Comparison of ENCODE assay signal across 25 cellular contexts in the genomic region with DNA sequence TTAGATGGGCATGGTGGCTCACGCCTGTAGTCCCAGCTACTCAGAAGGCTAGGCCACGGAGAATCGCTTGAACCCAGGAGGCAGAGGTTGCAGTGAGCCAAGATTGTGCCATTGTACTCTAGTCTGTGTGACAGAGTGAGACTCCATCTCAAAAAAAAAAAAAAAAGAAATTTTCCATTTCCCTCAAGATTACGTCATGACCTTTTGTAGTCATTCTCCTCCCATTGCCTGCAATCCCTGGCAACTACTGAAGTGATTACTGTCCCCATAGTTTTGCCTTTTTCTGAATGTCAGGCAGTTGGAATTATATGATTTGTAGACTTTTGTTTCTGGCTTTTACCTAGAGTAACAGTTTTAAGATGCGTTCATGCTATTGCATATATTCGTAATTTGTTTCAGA. TPM values are rescaled to one million over a fixed set of nuclear protein-coding genes. Genes with fewer than 3 reads are reported as not detected.
A peak's percentile ranks its signal among the peaks of the same experiment; 100 is the strongest.
DNase-seq lines count a peak whose midpoint lies in the region; TF ChIP-seq lines count a peak whose summit lies in the region.
"Had no signal": no experiment of that assay in that cellular context is flagged by ENCODE, and none has a peak within 500 bp of the region (broad histone marks: within the 10 kb centered on the region; RNA-seq: fewer than 3 reads in every experiment).

No MANE protein-coding gene starts in this region.

- DNase-seq in AG08395 (ENCODE audit: low spot score) (peak; percentile 15), GM23248 (peak; percentile 48), RWPE1 (ENCODE audit: low spot score) (no peak), fibroblast of the conjunctiva (ENCODE audit: low read depth) (peak; percentile 5), suprapubic skin (ENCODE audit: low spot score in 2 of 2) (no peak), LoVo (ENCODE audit: low spot score) (no peak), NCI-H82 (lab: John Stamatoyannopoulos, UW) (no peak)
- DNase-seq: activated B cell treated with CpG ODN at 0.5 μM for 24 hours, endodermal cell, esophagus squamous epithelium, heart left ventricle, left cardiac atrium, MM.1S, NCI-H1694, NCI-H2171 treated with DMSO at 0.1 percent for 48 hours, NCI-H524 treated with DMSO at 0.1 percent for 48 hours, RPMI8226, SK-N-SH had no signal

- H3K36me3 ChIP-seq in GM23248 (ENCODE audit: low read depth) = 0 out of 2 replicates have a peak, but pooled peaks cover 7% of the 10 kb centered on the region
- H3K36me3 ChIP-seq in suprapubic skin = peaks cover 35% of the 10 kb centered on the region
- H3K36me3 ChIP-seq: prostate gland had no signal

- H3K4me1 ChIP-seq in GM23248 (ENCODE audit: insufficient read depth) (no peaks in the 10 kb centered on the region), suprapubic skin (no peaks in the 10 kb centered on the region)
- H3K4me1 ChIP-seq: esophagus squamous epithelium, heart left ventricle, prostate gland had no signal

- H2AFZ ChIP-seq in GM23248 = no peak overlapping the region

- POLR2A ChIA-PET in RWPE1 (lab: Yijun Ruan, JAX; ENCODE audit: low non-redundant PET) = no interaction called here

- CTCF ChIA-PET in RWPE1 (lab: Yijun Ruan, JAX) = interaction anchor here (0.7 kb wide), 1 partner anchor 19 kb away, joined by 3 read pairs; no protein-coding TSS in a partner anchor

- H3K9ac ChIP-seq in GM23248 = no peak overlapping the region
- H3K9ac ChIP-seq: SK-N-SH had no signal

- H3F3A ChIP-seq in GM23248 (ENCODE audit: insufficient read depth) = no peaks in the 10 kb centered on the region

- no peaks in the 10 kb centered on the region for H3K79me2 ChIP-seq in GM23248 (ENCODE audit: insufficient read depth)

- no peaks in the 10 kb centered on the region for H4K20me1 ChIP-seq in GM23248 (ENCODE audit: insufficient read depth)

- TF ChIP-seq CTCF in RWPE1 (conservative IDR thresholded peaks at IDR 0.05; ENCODE audit: low read depth) = no peak
- TF ChIP-seq CTCF in suprapubic skin (IDR thresholded peaks at IDR 0.05) = no peak

- no peak overlapping the region for H3K27ac ChIP-seq in GM23248
- H3K27ac ChIP-seq in RWPE1 = peak overlapping the region; percentile 1; the same call in 1 of the 2 replicates
- H3K27ac ChIP-seq in suprapubic skin = no peak overlapping the region
- H3K27ac ChIP-seq: esophagus squamous epithelium, heart left ventricle, prostate gland, skin epidermis had no signal

- in situ Hi-C loops in GM23248 (cut with MboI) = no loop called here

- H3K4me3 ChIP-seq in GM23248 = no peak overlapping the region
- H3K4me3 ChIP-seq in suprapubic skin = no peak overlapping the region
- H3K4me3 ChIP-seq: esophagus squamous epithelium, heart left ventricle, prostate gland, skin epidermis had no signal

- H3K9me2 ChIP-seq in GM23248 (ENCODE audit: insufficient read depth) = no peaks in the 10 kb centered on the region
- H3K9me2 ChIP-seq: SK-N-SH had no signal

- no peak overlapping the region for H3K4me2 ChIP-seq in GM23248 (ENCODE audit: unreplicated experiment)
- H3K4me2 ChIP-seq: SK-N-SH had no signal

- H3K27me3 ChIP-seq in GM23248 (replicated peaks; ENCODE audit: insufficient read depth) (no peaks in the 10 kb centered on the region), suprapubic skin (no peaks in the 10 kb centered on the region)
- H3K27me3 ChIP-seq: esophagus squamous epithelium, heart left ventricle had no signal

- no peaks in the 10 kb centered on the region for H3K9me3 ChIP-seq in GM23248 (ENCODE audit: low read depth)
- no peaks in the 10 kb centered on the region for H3K9me3 ChIP-seq in suprapubic skin
- H3K9me3 ChIP-seq: esophagus squamous epithelium, heart left ventricle, prostate gland, SK-N-SH had no signal

- no peak for TF ChIP-seq POLR2A in suprapubic skin (IDR thresholded peaks at IDR 0.05)

- 95 to 98% methylated on average over 6 of the region's 6 CpGs for WGBS in GM23248 (ENCODE audit: low coverage in 1 of 2, low lambda C conversion rate in 2 of 2, missing lambda C conversion rate in 2 of 2), 2 experiments
- 94% methylated on average over 6 of the region's 6 CpGs for WGBS in suprapubic skin

- no peak for TF ChIP-seq EP300 in suprapubic skin (IDR thresholded peaks at IDR 0.05)

RNA-seq across cellular contexts. Expression of gene WDR76, which starts 28.0 kb away (rescaled TPM):
- total RNA-seq in GM23248 (2014; rRNA removed; shearing (Covaris generic)) = 9.0 and 11.3 TPM in 2 replicates
- 4.1 and 5.3 TPM in 2 replicates for polyA plus RNA-seq in GM23248 (2016; fragmentation: Nextera tagmentation; extraction: Ambion mirVana)
- total RNA-seq in suprapubic skin = 1 to 10 TPM; 5.2 to 7.8 (median 5.8) TPM

RNA-seq across cellular contexts. Expression of gene MFAP1, which starts 30.3 kb away (rescaled TPM):
- total RNA-seq in GM23248 (2014; rRNA removed; shearing (Covaris generic)) = 14.4 and 24.6 TPM in 2 replicates
- 30.2 and 33.1 TPM in 2 replicates for polyA plus RNA-seq in GM23248 (2016; fragmentation: Nextera tagmentation; extraction: Ambion mirVana)
- total RNA-seq in suprapubic skin = 10 to 100 TPM; 12.8 to 17.7 (median 15.4) TPM

RNA-seq across cellular contexts. Expression of gene HYPK, which starts 54.4 kb away (rescaled TPM):
- total RNA-seq in GM23248 (2014; rRNA removed; shearing (Covaris generic)) = 0.76 and 8.2 TPM in 2 replicates
- 14.0 and 19.9 TPM in 2 replicates for polyA plus RNA-seq in GM23248 (2016; fragmentation: Nextera tagmentation; extraction: Ambion mirVana)
- total RNA-seq in suprapubic skin = 10 to 100 TPM; 12.9 to 27.0 (median 19.8) TPM

RNA-seq across cellular contexts. Expression of gene SERINC4, which starts 54.8 kb away (rescaled TPM):
- total RNA-seq in GM23248 (2014; rRNA removed; shearing (Covaris generic)) = not detected in 2 replicates
- not detected in 2 replicates for polyA plus RNA-seq in GM23248 (2016; fragmentation: Nextera tagmentation; extraction: Ambion mirVana)
- under 1 TPM in 1 of 4 donors, not detected in 3; 0.62 TPM for total RNA-seq in suprapubic skin
- total RNA-seq: aorta, myocyte, subcutaneous adipose tissue, urinary bladder had no signal
- polyA plus RNA-seq: AG04450 had no signal

Comparison
In these comparisons a context has a peak if more than half of its experiments do, and no peak if none do; other contexts are left out.
1. DNase-seq: peak in AG08395 (single experiment), GM23248 (single experiment) and fibroblast of the conjunctiva (single experiment); none in RWPE1 (single experiment), suprapubic skin (0 of 2), LoVo (single experiment) and NCI-H82 (single experiment).